ENCODE assay signal across 9 cellular contexts in genomic region chr3:119600732-119601131, GRCh38. TPM values are rescaled to one million over a fixed set of nuclear protein-coding genes. Genes with fewer than 3 reads are reported as not detected.
DNase-seq lines count a peak whose midpoint lies in the region; ATAC-seq, FAIRE-seq and TF ChIP-seq lines count a peak whose summit lies in the region.
"Had no signal": no experiment of that assay in that cellular context is flagged by ENCODE, and none has a peak within 500 bp of the region (broad histone marks: within the 10 kb centered on the region; RNA-seq: fewer than 3 reads in every experiment).

No MANE protein-coding gene starts in this region.

- dilution Hi-C loops in endothelial cell of umbilical vein (cut with MboI; ENCODE audit: extremely low pct_ligation_motif_present, low sequenced_read_pairs): no loop called here

- peak; percentile 45 for ATAC-seq in GM18508 (IDR thresholded peaks at IDR 0.05; ENCODE audit: insufficient read depth, unreplicated experiment)
- ATAC-seq in HG02623 (IDR thresholded peaks at IDR 0.05; ENCODE audit: unreplicated experiment): peak; percentile 44

- H3K36me3 ChIP-seq in OCI-LY3 (replicated peaks; ENCODE audit: low read depth, low read length): no peaks in the 10 kb centered on the region
- no peaks in the 10 kb centered on the region for H3K36me3 ChIP-seq in endothelial cell of umbilical vein (ENCODE audit: control insufficient read depth in 2 of 2, extremely low read depth in 1 of 2, insufficient read depth in 2 of 2, low read length in 2 of 2)

- H3K27me3 ChIP-seq in OCI-LY3 (ENCODE audit: low read depth, low read length): no peaks in the 10 kb centered on the region
- H3K27me3 ChIP-seq in endothelial cell of umbilical vein (ENCODE audit: control insufficient read depth in 2 of 2, insufficient read depth in 2 of 2, low read length in 2 of 2): no peaks in the 10 kb centered on the region

- TF ChIP-seq CTCF in AG09309 (IDR thresholded peaks at IDR 0.05; ENCODE audit: control insufficient read depth, insufficient read depth, low read depth, low read length, missing control alignments): peak; percentile 39
- TF ChIP-seq CTCF in OCI-LY3 (IDR thresholded peaks at IDR 0.05; ENCODE audit: low read depth, low read length): peak; percentile 86
- peak; percentile 9 to 47 for TF ChIP-seq CTCF in endothelial cell of umbilical vein (IDR thresholded peaks at IDR 0.05; ENCODE audit: extremely low read depth in 1 of 2, insufficient read depth in 1 of 2, low read depth in 1 of 2, low read length in 2 of 2)

- H3K9me1 ChIP-seq in endothelial cell of umbilical vein (replicated peaks; ENCODE audit: control insufficient read depth, extremely low read depth, insufficient read depth, low read length): no peaks in the 10 kb centered on the region

- BruUV-seq in endothelial cell of umbilical vein (replicated peaks; lab: Mats Ljungman, UMichigan): no TSS peak

- CTCF ChIA-PET in endothelial cell of umbilical vein (lab: Charles Lee): interaction anchor here (0.9 to 2.2 kb wide), 9 partner anchors 12 to 124 kb away, joined by 3 to 9 read pairs (median 3); partner anchors contain the start of gene COX17

- DNase-seq in AG09309 (ENCODE audit: low read depth): no peak
- DNase-seq in endothelial cell of umbilical vein (ENCODE audit: low read depth, low spot score): no peak
- peak in 2 of 3 donors; percentile 3 to 12 for DNase-seq in stimulated activated CD4-positive, alpha-beta T cell treated with anti-CD3 and anti-CD28 coated beads, Interleukin-12 subunit alpha, Interleukin-12 subunit beta, amount 100 ng/mL, for 48 hours (ENCODE audit: low read depth in 2 of 3, low spot score in 1 of 3)
- no peak for DNase-seq in NCI-H1694 (lab: John Stamatoyannopoulos, UW)
- no peak for DNase-seq in NCI-H2029 treated with DMSO at 0.1 percent for 48 hours (lab: John Stamatoyannopoulos, UW)

- H4K20me1 ChIP-seq in OCI-LY3 (ENCODE audit: insufficient read depth, low read length) (no peaks in the 10 kb centered on the region), endothelial cell of umbilical vein (replicated peaks; ENCODE audit: control insufficient read depth, extremely low read depth, insufficient read depth, low read length) (no peaks in the 10 kb centered on the region)

- H3K27ac ChIP-seq in OCI-LY3 (ENCODE audit: low read length): peak overlapping the region; percentile 96
- H3K27ac ChIP-seq in endothelial cell of umbilical vein (ENCODE audit: insufficient read depth, low read depth, low read length): no peak overlapping the region

- H3K4me1 ChIP-seq in OCI-LY3 (ENCODE audit: low read length): peaks cover 80% of the 10 kb centered on the region
- peaks cover 20% of the 10 kb centered on the region for H3K4me1 ChIP-seq in endothelial cell of umbilical vein (ENCODE audit: control insufficient read depth, extremely low read depth, insufficient read depth, low read length)

- H3K79me2 ChIP-seq in OCI-LY3 (ENCODE audit: low read length) (peaks cover 15% of the 10 kb centered on the region), endothelial cell of umbilical vein (ENCODE audit: control insufficient read depth, insufficient read depth, low read length) (no peaks in the 10 kb centered on the region)

- POLR2A ChIA-PET in endothelial cell of umbilical vein (lab: Charles Lee): no interaction called here

- no peak for TF ChIP-seq POLR2A in endothelial cell of umbilical vein (IDR thresholded peaks at IDR 0.05; ENCODE audit: low read depth, low read length)

- H3K4me2 ChIP-seq in OCI-LY3 (ENCODE audit: low read length) (peak overlapping the region; percentile 78), endothelial cell of umbilical vein (ENCODE audit: insufficient read depth, low read length) (no peak overlapping the region)

- H2AFZ ChIP-seq in OCI-LY3 (ENCODE audit: low read depth, low read length) (no peak overlapping the region), endothelial cell of umbilical vein (ENCODE audit: low read depth, low read length) (no peak overlapping the region)

- H3K9me3 ChIP-seq in OCI-LY3 (ENCODE audit: insufficient read depth, low read length) (no peaks in the 10 kb centered on the region), endothelial cell of umbilical vein (replicated peaks; ENCODE audit: control insufficient read depth, insufficient read depth, low read length) (no peaks in the 10 kb centered on the region)

- peak overlapping the region; percentile 77 for H3K9ac ChIP-seq in OCI-LY3 (ENCODE audit: low read length)
- H3K9ac ChIP-seq in endothelial cell of umbilical vein (replicated peaks; ENCODE audit: extremely low read depth, insufficient read depth, low read length): no peak overlapping the region

- intact Hi-C loops in endothelial cell of umbilical vein (cut with micrococcal nuclease): loop anchor here (1.0 kb wide), 1 partner anchor 77 kb away; the partner anchor contains the start of gene COX17

- FAIRE-seq in endothelial cell of umbilical vein (lab: Jason Lieb, UNC): no peak

- H3K4me3 ChIP-seq in AG09309 (ENCODE audit: control insufficient read depth, low read depth, low read length) (no peak overlapping the region), OCI-LY3 (ENCODE audit: low read length) (peak overlapping the region; percentile 57; the same call in 1 of the 2 replicates), endothelial cell of umbilical vein (replicated peaks in 1 of 3; ENCODE audit: insufficient read depth in 1 of 3, low read depth in 1 of 3, low read length in 3 of 3) (no peak overlapping the region)

TF ChIP-seq in endothelial cell of umbilical vein, 7 proteins besides CTCF, POLR2A, EP300 and RAD21:
- TF ChIP-seq JUN (IDR thresholded peaks at IDR 0.05; ENCODE audit: borderline replicate concordance, insufficient read depth, insufficient read length, low read depth) (no peak), FOS (IDR thresholded peaks at IDR 0.05; ENCODE audit: borderline replicate concordance, insufficient read depth, low read length) (no peak), MAX (IDR thresholded peaks at IDR 0.05; ENCODE audit: insufficient read depth, insufficient read length) (no peak), POLR2AphosphoS5 (IDR thresholded peaks at IDR 0.05; ENCODE audit: insufficient read depth, low read depth, low read length) (no peak), GATA2 (IDR thresholded peaks at IDR 0.05; ENCODE audit: insufficient read depth, insufficient read length, low read depth, low read length) (no peak), EZH2 (IDR thresholded peaks at IDR 0.05; ENCODE audit: borderline replicate concordance, low read depth, low read length, severe bottlenecking) (no peak), MYC (IDR thresholded peaks at IDR 0.05; ENCODE audit: low read depth, low read length) (no peak)
TF ChIP-seq in endothelial cell of umbilical vein: peak in this region for 0.

RNA-seq across cellular contexts. Expression of gene PLA1A, which starts 3.0 kb away (rescaled TPM):
- total RNA-seq in endothelial cell of umbilical vein: not detected in 2 replicates
- polyA plus RNA-seq in endothelial cell of umbilical vein: 0.07 and 0.14 TPM in 2 replicates
- polyA plus RNA-seq in endothelial cell of umbilical vein (2011; cell fraction: cytosol; rRNA removed): 0.10 and 0.12 TPM in 2 replicates
- polyA plus RNA-seq in endothelial cell of umbilical vein (2011; cell fraction: nucleus; rRNA removed): not detected in 2 replicates
- 0.66 and 1.2 TPM in 2 replicates for polyA plus RNA-seq in endothelial cell of umbilical vein (2012)
- polyA minus RNA-seq in endothelial cell of umbilical vein: 0.58 TPM in 1 of 2 replicates, not detected in the other
- polyA minus RNA-seq in endothelial cell of umbilical vein (2011; cell fraction: cytosol; rRNA and poly(A)+ RNA removed): not detected
- not detected in 2 replicates for polyA minus RNA-seq in endothelial cell of umbilical vein (2011; cell fraction: nucleus; rRNA and poly(A)+ RNA removed)
- polyA plus RNA-seq: IgD-negative memory B cell had no signal

RNA-seq across cellular contexts. Expression of gene ADPRH, which starts 21.4 kb away (rescaled TPM):
- total RNA-seq in endothelial cell of umbilical vein: 6.0 and 8.0 TPM in 2 replicates
- polyA plus RNA-seq in endothelial cell of umbilical vein: 3.3 and 3.5 TPM in 2 replicates
- polyA plus RNA-seq in endothelial cell of umbilical vein (2011; cell fraction: cytosol; rRNA removed): 3.1 and 3.2 TPM in 2 replicates
- 1.6 and 2.0 TPM in 2 replicates for polyA plus RNA-seq in endothelial cell of umbilical vein (2011; cell fraction: nucleus; rRNA removed)
- 2.8 and 3.1 TPM in 2 replicates for polyA plus RNA-seq in endothelial cell of umbilical vein (2012)
- 4.3 and 7.2 TPM in 2 replicates for polyA minus RNA-seq in endothelial cell of umbilical vein
- polyA minus RNA-seq in endothelial cell of umbilical vein (2011; cell fraction: cytosol; rRNA and poly(A)+ RNA removed): not detected
- 0.91 and 1.8 TPM in 2 replicates for polyA minus RNA-seq in endothelial cell of umbilical vein (2011; cell fraction: nucleus; rRNA and poly(A)+ RNA removed)

RNA-seq across cellular contexts. Expression of gene CD80, which starts 41.3 kb away (rescaled TPM):
- not detected in 2 replicates for total RNA-seq in endothelial cell of umbilical vein
- not detected in 2 replicates for polyA plus RNA-seq in endothelial cell of umbilical vein
- not detected in 2 replicates for polyA plus RNA-seq in endothelial cell of umbilical vein (2011; cell fraction: cytosol; rRNA removed)
- not detected in 2 replicates for polyA plus RNA-seq in endothelial cell of umbilical vein (2011; cell fraction: nucleus; rRNA removed)
- not detected in 2 replicates for polyA plus RNA-seq in endothelial cell of umbilical vein (2012)
- not detected in 2 replicates for polyA minus RNA-seq in endothelial cell of umbilical vein
- polyA minus RNA-seq in endothelial cell of umbilical vein (2011; cell fraction: cytosol; rRNA and poly(A)+ RNA removed): not detected
- polyA minus RNA-seq in endothelial cell of umbilical vein (2011; cell fraction: nucleus; rRNA and poly(A)+ RNA removed): not detected in 2 replicates

RNA-seq across cellular contexts. Expression of gene POPDC2, which starts 59.7 kb away (rescaled TPM):
- total RNA-seq in endothelial cell of umbilical vein: 0.66 TPM in 1 of 2 replicates, not detected in the other
- 0.57 and 1.3 TPM in 2 replicates for polyA plus RNA-seq in endothelial cell of umbilical vein
- polyA plus RNA-seq in endothelial cell of umbilical vein (2011; cell fraction: cytosol; rRNA removed): 0.17 and 0.32 TPM in 2 replicates
- polyA plus RNA-seq in endothelial cell of umbilical vein (2011; cell fraction: nucleus; rRNA removed): 1.7 and 2.5 TPM in 2 replicates
- polyA plus RNA-seq in endothelial cell of umbilical vein (2012): 0.15 and 0.43 TPM in 2 replicates
- 0.42 and 1.6 TPM in 2 replicates for polyA minus RNA-seq in endothelial cell of umbilical vein
- not detected for polyA minus RNA-seq in endothelial cell of umbilical vein (2011; cell fraction: cytosol; rRNA and poly(A)+ RNA removed)
- 0.67 and 3.5 TPM in 2 replicates for polyA minus RNA-seq in endothelial cell of umbilical vein (2011; cell fraction: nucleus; rRNA and poly(A)+ RNA removed)

Comparison
In these comparisons a context has a peak if more than half of its experiments do, and no peak if none do; other contexts are left out.
1. DNase-seq: peak in stimulated activated CD4-positive, alpha-beta T cell treated with anti-CD3 and anti-CD28 coated beads, Interleukin-12 subunit alpha, Interleukin-12 subunit beta, amount 100 ng/mL, for 48 hours (2 of 3); none in AG09309 (single experiment), endothelial cell of umbilical vein (single experiment), NCI-H1694 (single experiment) and NCI-H2029 treated with DMSO at 0.1 percent for 48 hours (single experiment).
2. CTCF ChIP-seq: peak in every context shown above with its lines; median percentile 86 in OCI-LY3; 39 in AG09309; 28 in endothelial cell of umbilical vein.